In the genomic region with DNA sequence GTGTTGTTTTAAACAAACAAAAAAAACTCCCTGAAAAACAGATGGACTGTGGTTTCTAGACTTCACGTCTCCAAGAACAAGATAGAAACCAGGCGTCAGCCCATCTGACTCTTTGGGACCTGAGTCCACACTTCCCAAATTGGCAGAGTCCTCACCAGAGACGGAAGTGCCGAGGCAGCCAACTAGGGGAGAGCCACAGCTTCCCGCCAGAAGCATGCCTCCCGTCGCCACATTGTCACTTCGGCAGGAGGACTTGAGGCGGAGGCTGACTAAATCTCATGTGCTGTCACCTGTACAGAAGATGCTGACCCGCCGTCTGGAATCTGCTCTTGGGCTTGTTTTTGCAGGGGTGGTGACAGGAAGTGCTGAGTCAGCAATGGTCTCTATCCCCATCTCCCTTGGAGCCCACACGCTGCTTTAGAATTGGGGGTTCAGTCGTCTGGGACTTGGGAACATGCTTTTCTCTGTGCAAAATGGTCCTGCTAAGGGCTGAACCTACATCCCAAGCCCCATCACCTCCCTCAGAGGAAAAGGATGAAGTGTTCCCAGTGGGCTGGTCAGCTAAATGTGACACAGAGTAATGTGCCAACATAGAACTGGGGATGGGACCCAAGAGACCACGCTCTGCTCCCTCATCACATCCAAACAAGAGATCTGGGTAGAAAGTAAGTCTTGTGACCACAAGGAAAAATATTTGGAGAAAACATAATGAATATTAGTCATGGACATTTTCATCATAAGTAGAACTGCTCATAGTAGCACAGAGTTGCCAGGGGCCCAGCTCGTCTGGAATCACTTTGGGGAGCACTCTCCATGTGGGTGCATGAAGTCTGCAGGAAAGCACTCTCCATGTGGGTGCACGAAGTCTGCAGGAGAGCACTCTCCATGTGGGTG, we compare ENCODE assay signal across 23 cellular contexts.
DNase-seq lines count a peak whose midpoint lies in the region; ATAC-seq, FAIRE-seq and TF ChIP-seq lines count a peak whose summit lies in the region.
"Had no signal": no experiment of that assay in that cellular context is flagged by ENCODE, and none has a peak within 500 bp of the region (broad histone marks: within the 10 kb centered on the region; RNA-seq: fewer than 3 reads in every experiment).

No MANE protein-coding gene starts in this region.

- no peaks in the 10 kb centered on the region for H3K79me2 ChIP-seq in HepG2 (ENCODE audit: insufficient read depth, low read length)
- no peaks in the 10 kb centered on the region for H3K79me2 ChIP-seq in K562 (ENCODE audit: control insufficient read depth, insufficient read depth, low read length)

- in situ Hi-C loops in HepG2 (cut with HindIII; ENCODE audit: extremely low pct_ligation_motif_present, low pct_unique_long_range_greater_than_20kb) (no loop called here), K562 (cut with MboI) (no loop called here)

- 7% methylated on average over 7 of the region's 16 CpGs for WGBS in HepG2 (ENCODE audit: low lambda C conversion rate)
- 47% methylated on average over 6 of the region's 16 CpGs for WGBS in right lobe of liver (ENCODE audit: insufficient coverage, low coverage, low lambda C conversion rate, missing lambda C conversion rate)
- 0% methylated on average over 16 of the region's 16 CpGs for WGBS in K562 (ENCODE audit: insufficient coverage, low coverage, missing lambda C conversion rate)

- POLR2A ChIA-PET in HepG2 (lab: Yijun Ruan, JAX) = no interaction called here
- POLR2A ChIA-PET in K562 (lab: Yijun Ruan, JAX) = no interaction called here

- no peak for DNase-seq in HepG2 (ENCODE audit: low spot score)
- no peak for DNase-seq in right lobe of liver
- no peak for DNase-seq in K562 (ENCODE audit: extremely low read depth in 1 of 4, low spot score in 3 of 4)
- DNase-seq in hepatic stellate cell (ENCODE audit: low spot score) = peak; percentile 19
- DNase-seq in dermis blood vessel endothelial cell = no peak
- no peak for DNase-seq in Right ventricle myocardium superior
- no peak for DNase-seq in NOMO-1 (lab: John Stamatoyannopoulos, UW; ENCODE audit: unreplicated experiment in 2 of 2)
- no peak for DNase-seq in NCI-H2227 treated with DMSO at 0.1 percent for 48 hours (lab: John Stamatoyannopoulos, UW)
- DNase-seq: activated CD4-positive, alpha-beta T cell treated with anti-CD3 and anti-CD28 coated beads for 48 hours; CD4-positive, CD25-positive, alpha-beta regulatory T cell; cerebellar nuclear complex; effector CD4-positive, alpha-beta T cell; H9; NCI-H1694 treated with DMSO at 0.1 percent for 48 hours; NCI-H345; occipital lobe; retina; stimulated activated CD4-positive, alpha-beta T cell treated with anti-CD3 and anti-CD28 coated beads, Interleukin-4, amount 100 ng/mL, for 4 hours; stimulated activated naive CD8-positive, alpha-beta T cell treated with anti-CD3 and anti-CD28 coated beads, Interleukin-15, Interleukin-2, amounts not matched to agents 100 U/mL and 50 U/mL, for 24 hours; transverse colon had no signal

- H3K9me1 ChIP-seq in K562 (ENCODE audit: control insufficient read depth, insufficient read depth, low read length) = no peaks in the 10 kb centered on the region

- H3K9me3 ChIP-seq in HepG2 (ENCODE audit: low read length) (no peaks in the 10 kb centered on the region), right lobe of liver (no peaks in the 10 kb centered on the region), K562 (replicated peaks; ENCODE audit: control insufficient read depth, insufficient read depth, low read depth, low read length) (no peaks in the 10 kb centered on the region)
- H3K9me3 ChIP-seq: ascending aorta, SJSA1, transverse colon had no signal

- H3K4me1 ChIP-seq in HepG2 (ENCODE audit: insufficient read depth, low read length) (no peaks in the 10 kb centered on the region), right lobe of liver (no peaks in the 10 kb centered on the region), K562 (replicated peaks in 1 of 2; ENCODE audit: control insufficient read depth in 2 of 2, insufficient read depth in 2 of 2, low read length in 2 of 2) (no peaks in the 10 kb centered on the region)
- H3K4me1 ChIP-seq: ascending aorta, transverse colon had no signal

- no peak for TF ChIP-seq RAD21 in HepG2 (CRISPR knock-in tag; IDR thresholded peaks at IDR 0.05)
- no peak for TF ChIP-seq RAD21 in K562 (CRISPR knock-in tag; conservative IDR thresholded peaks at IDR 0.05 in 1 of 2, IDR thresholded peaks at IDR 0.05 in 1 of 2)

- no peaks in the 10 kb centered on the region for H3K36me3 ChIP-seq in HepG2 (replicated peaks in 1 of 2; ENCODE audit: control insufficient read depth in 1 of 2, insufficient read depth in 2 of 2, low read length in 2 of 2)
- no peaks in the 10 kb centered on the region for H3K36me3 ChIP-seq in right lobe of liver
- no peaks in the 10 kb centered on the region for H3K36me3 ChIP-seq in K562 (ENCODE audit: control insufficient read depth, insufficient read depth, low read length)
- H3K36me3 ChIP-seq: ascending aorta, SJSA1, transverse colon had no signal

- TF ChIP-seq CTCF in HepG2 (CRISPR knock-in tag; IDR thresholded peaks at IDR 0.05) (no peak), right lobe of liver (IDR thresholded peaks at IDR 0.05) (no peak), K562 (IDR thresholded peaks at IDR 0.05 in 2 of 3, conservative IDR thresholded peaks at IDR 0.05 in 1 of 3; ENCODE audit: insufficient read depth in 2 of 3, low read depth in 1 of 3, low read length in 3 of 3) (no peak)

- no peak overlapping the region for H3K9ac ChIP-seq in HepG2 (ENCODE audit: insufficient read depth, low read depth, low read length)
- no peak overlapping the region for H3K9ac ChIP-seq in K562 (ENCODE audit: insufficient read depth in 1 of 2, low read depth in 2 of 2, low read length in 2 of 2)

- no peak overlapping the region for H3K27ac ChIP-seq in HepG2 (ENCODE audit: extremely low read length, insufficient read depth, low read length)
- no peak overlapping the region for H3K27ac ChIP-seq in right lobe of liver
- no peak overlapping the region for H3K27ac ChIP-seq in K562 (ENCODE audit: extremely low read depth, low read depth, low read length)
- H3K27ac ChIP-seq: ascending aorta, SJSA1, transverse colon had no signal

- no peak overlapping the region for H3K4me2 ChIP-seq in HepG2 (ENCODE audit: low read depth, low read length)
- no peak overlapping the region for H3K4me2 ChIP-seq in K562 (ENCODE audit: insufficient read depth, low read length)

- TF ChIP-seq POLR2A in HepG2 (IDR thresholded peaks at IDR 0.05; ENCODE audit: insufficient read depth in 1 of 2, low read depth in 2 of 2, low read length in 2 of 2) (no peak), right lobe of liver (IDR thresholded peaks at IDR 0.05) (no peak), K562 (conservative IDR thresholded peaks at IDR 0.05) (no peak)

- TF ChIP-seq EP300 in HepG2 (IDR thresholded peaks at IDR 0.05; ENCODE audit: low read depth in 2 of 2, low read length in 2 of 2) (no peak), HepG2 (CRISPR knock-in tag; IDR thresholded peaks at IDR 0.05; ENCODE audit: borderline replicate concordance) (no peak), K562 (IDR thresholded peaks at IDR 0.05; ENCODE audit: low read length) (no peak)

- no peaks in the 10 kb centered on the region for H4K20me1 ChIP-seq in HepG2 (ENCODE audit: insufficient read depth, low read length)
- no peaks in the 10 kb centered on the region for H4K20me1 ChIP-seq in K562 (replicated peaks; ENCODE audit: control insufficient read depth, insufficient read depth, low read length)

- H3K27me3 ChIP-seq in HepG2 (ENCODE audit: control insufficient read depth in 1 of 2, insufficient read depth in 2 of 2, low read length in 2 of 2) (0 out of 5 replicates have a peak, but pooled peaks cover 0 to 15% of the 10 kb centered on the region in 2 experiments), right lobe of liver (no peaks in the 10 kb centered on the region), K562 (ENCODE audit: control insufficient read depth in 2 of 2, insufficient read depth in 2 of 2, low read length in 2 of 2) (peaks cover 0 to 16% of the 10 kb centered on the region in 2 experiments; a peak in 2 of 5 replicates)
- H3K27me3 ChIP-seq: ascending aorta, SJSA1, transverse colon had no signal

- CTCF ChIA-PET in HepG2 (lab: Yijun Ruan, JAX; ENCODE audit: low intra/inter-chr PET ratio, low total read pairs) = no interaction called here
- CTCF ChIA-PET in K562 (lab: Yijun Ruan, JAX; ENCODE audit: low intra/inter-chr PET ratio) = no interaction called here

- ATAC-seq in HepG2 = no peak
- no peak for ATAC-seq in right lobe of liver
- ATAC-seq in K562 = no peak
- no peak for ATAC-seq in Right ventricle myocardium superior (ENCODE audit: poor library complexity)
- ATAC-seq: activated naive CD4-positive, alpha-beta T cell treated with anti-CD3 and anti-CD28 coated beads, Interleukin-2, amount 50 U/mL, for 72 hours; stimulated activated naive CD8-positive, alpha-beta T cell treated with anti-CD3 and anti-CD28 coated beads, Interleukin-15, Interleukin-2, amounts not matched to agents 100 U/mL and 50 U/mL, for 24 hours had no signal

- H3K4me3 ChIP-seq in HepG2 (replicated peaks in 1 of 3; ENCODE audit: insufficient read depth in 1 of 3, low read depth in 2 of 3, low read length in 3 of 3) (no peak overlapping the region), right lobe of liver (no peak overlapping the region), K562 (no peak overlapping the region)
- H3K4me3 ChIP-seq: ascending aorta, SJSA1, transverse colon had no signal

- BruUV-seq in HepG2 (replicated peaks; lab: Mats Ljungman, UMichigan) (no TSS peak), K562 (replicated peaks; lab: Mats Ljungman, UMichigan) (no TSS peak)

- H2AFZ ChIP-seq in HepG2 (ENCODE audit: low read length) = no peak overlapping the region
- no peak overlapping the region for H2AFZ ChIP-seq in K562 (ENCODE audit: low read depth, low read length)

- FAIRE-seq in HepG2 (lab: Jason Lieb, UNC) = no peak
- no peak for FAIRE-seq in K562 (lab: Jason Lieb, UNC)

- intact Hi-C loops in HepG2 (cut with micrococcal nuclease; ENCODE audit: unreplicated experiment) (no loop called here), right lobe of liver (cut with DNase I) (no loop called here), K562 (cut with micrococcal nuclease) (no loop called here), Right ventricle myocardium superior (cut with DNase I) (no loop called here)

TF ChIP-seq in HepG2, 621 proteins besides CTCF, POLR2A, EP300 and RAD21:
- TF ChIP-seq MAFF (IDR thresholded peaks at IDR 0.05; ENCODE audit: low read depth, low read length) (peak; percentile 99), ONECUT2 (CRISPR knock-in tag; IDR thresholded peaks at IDR 0.05) (no peak), MAFK (conservative IDR thresholded peaks at IDR 0.05 in 1 of 2, IDR thresholded peaks at IDR 0.05 in 1 of 2; ENCODE audit: low read length in 2 of 2) (peak; percentile 97 to 99)
TF ChIP-seq in HepG2: peak in this region for 2.

TF ChIP-seq in K562, 482 proteins besides CTCF, POLR2A, EP300 and RAD21 (continues in another document):
- TF ChIP-seq, protein P1, sequence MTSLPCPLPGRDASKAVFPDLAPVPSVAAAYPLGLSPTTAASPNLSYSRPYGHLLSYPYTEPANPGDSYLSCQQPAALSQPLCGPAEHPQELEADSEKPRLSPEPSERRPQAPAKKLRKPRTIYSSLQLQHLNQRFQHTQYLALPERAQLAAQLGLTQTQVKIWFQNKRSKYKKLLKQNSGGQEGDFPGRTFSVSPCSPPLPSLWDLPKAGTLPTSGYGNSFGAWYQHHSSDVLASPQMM (CRISPR knock-in tag; IDR thresholded peaks at IDR 0.05) = no peak
